ENCODE assay signal across 17 cellular contexts in the genomic region with DNA sequence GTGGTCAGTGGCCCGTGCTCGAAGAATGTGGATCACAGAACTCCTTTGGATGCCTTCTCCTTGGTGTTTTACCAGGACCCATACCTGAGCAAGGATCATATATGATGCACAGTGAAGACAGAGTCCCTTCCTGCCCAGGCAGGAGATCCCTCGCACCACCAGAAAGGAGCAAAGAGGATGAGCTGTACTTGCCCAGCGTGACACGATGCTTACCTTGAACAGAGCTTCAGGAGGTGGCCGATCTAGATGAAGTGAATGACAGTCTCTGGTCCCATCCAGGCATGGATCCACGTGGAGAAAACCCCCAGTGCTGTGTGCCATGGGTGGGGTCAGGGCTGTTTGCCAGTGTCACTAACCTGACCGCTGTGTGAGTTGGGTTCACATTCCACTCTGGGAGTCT.
DNase-seq lines count a peak whose midpoint lies in the region; ATAC-seq, FAIRE-seq and TF ChIP-seq lines count a peak whose summit lies in the region.
"Had no signal": no experiment of that assay in that cellular context is flagged by ENCODE, and none has a peak within 500 bp of the region (broad histone marks: within the 10 kb centered on the region; RNA-seq: fewer than 3 reads in every experiment).

No MANE protein-coding gene starts in this region.

- no peak overlapping the region for H3K4ac ChIP-seq in neuronal stem cell (ENCODE audit: low read length)

- TF ChIP-seq POLR2A in body of pancreas (IDR thresholded peaks at IDR 0.05) (no peak), GM12891 (IDR thresholded peaks at IDR 0.05; ENCODE audit: low read depth, low read length) (no peak)

- H3K4me2 ChIP-seq in neuronal stem cell (ENCODE audit: insufficient read depth, low read length, poor library complexity, severe bottlenecking) = no peak overlapping the region
- H3K4me2 ChIP-seq: BLaER1, GM23338 had no signal

- no peak overlapping the region for H2AK5ac ChIP-seq in neuronal stem cell (ENCODE audit: low read depth, low read length)

- H2BK12ac ChIP-seq in neuronal stem cell (ENCODE audit: low read length) = no peak overlapping the region

- H3K18ac ChIP-seq in neuronal stem cell (ENCODE audit: low read length) = peak overlapping the region; percentile 21

- no peak overlapping the region for H3K27ac ChIP-seq in body of pancreas
- H3K27ac ChIP-seq in neuronal stem cell (replicated peaks; ENCODE audit: low read length) = no peak overlapping the region
- H3K27ac ChIP-seq: BLaER1, C4-2B had no signal

- no peak overlapping the region for H2BK120ac ChIP-seq in neuronal stem cell (ENCODE audit: low read depth, low read length)

- no peak overlapping the region for H2BK5ac ChIP-seq in neuronal stem cell (ENCODE audit: low read length)

- H4K91ac ChIP-seq in neuronal stem cell (ENCODE audit: low read depth, low read length, poor library complexity) = no peak overlapping the region

- no peak overlapping the region for H3K23ac ChIP-seq in neuronal stem cell (ENCODE audit: low read depth, low read length, poor library complexity)

- no peak overlapping the region for H3K9ac ChIP-seq in neuronal stem cell (ENCODE audit: low read depth, low read length, poor library complexity)
- H3K9ac ChIP-seq: BLaER1 had no signal

- no peak overlapping the region for H2AFZ ChIP-seq in neuronal stem cell (ENCODE audit: low read length)
- H2AFZ ChIP-seq: GM23338 had no signal

- no peak overlapping the region for H3K14ac ChIP-seq in neuronal stem cell (ENCODE audit: low read length)

- no peak overlapping the region for H2BK15ac ChIP-seq in neuronal stem cell (ENCODE audit: low read length)

- H3K36me3 ChIP-seq in body of pancreas (replicated peaks in 1 of 2; ENCODE audit: insufficient read depth in 1 of 2, low read depth in 2 of 2) (no peaks in the 10 kb centered on the region), neuronal stem cell (replicated peaks in 1 of 2; ENCODE audit: control insufficient read depth in 2 of 2, insufficient read depth in 2 of 2, low read length in 2 of 2) (no peaks in the 10 kb centered on the region)
- H3K36me3 ChIP-seq: BLaER1 had no signal

- WGBS in body of pancreas, 2 donors = 70 to 78% methylated on average over 5 to 8 of the region's 8 CpGs
- no CpG with 5 or more reads among the region's 8 CpGs for WGBS in neuronal stem cell (ENCODE audit: extremely low coverage in 2 of 2, insufficient read length in 2 of 2, insufficient replicate concordance in 1 of 2), 2 donors

- no peak for DNase-seq in body of pancreas
- peak; percentile 27 for DNase-seq in kidney tubule cell (ENCODE audit: low spot score)
- DNase-seq in neuronal stem cell (ENCODE audit: low spot score) = no peak
- no peak for DNase-seq in NCI-H1694 (lab: John Stamatoyannopoulos, UW)
- DNase-seq in GM12891 (ENCODE audit: insufficient read length, low spot score) = no peak
- no peak for DNase-seq in hippocampal formation (lab: John Stamatoyannopoulos, UW)
- DNase-seq: CD4-positive, CD25-positive, alpha-beta regulatory T cell; CD8-positive, alpha-beta T cell; DMS153; DND-41; H9 had no signal

- FAIRE-seq in GM12891 (lab: Jason Lieb, UNC) = no peak
- FAIRE-seq: G401.6 had no signal

- H3K4me1 ChIP-seq in body of pancreas = peaks cover 4% of the 10 kb centered on the region
- H3K4me1 ChIP-seq in neuronal stem cell (ENCODE audit: control insufficient read depth in 2 of 2, insufficient read depth in 1 of 2, low read depth in 1 of 2, low read length in 2 of 2) = no peaks in the 10 kb centered on the region
- H3K4me1 ChIP-seq: BLaER1, Caco-2 had no signal

- H4K8ac ChIP-seq in neuronal stem cell (ENCODE audit: low read depth, low read length) = no peak overlapping the region

- no peak for TF ChIP-seq CTCF in body of pancreas (IDR thresholded peaks at IDR 0.05)

- peak; percentile 40 for ATAC-seq in body of pancreas
- ATAC-seq: CD8-positive, alpha-beta T cell; GM23338; HCT116 had no signal

- H3K4me3 ChIP-seq in body of pancreas (no peak overlapping the region), neuronal stem cell (ENCODE audit: low read length in 2 of 2) (no peak overlapping the region)
- H3K4me3 ChIP-seq: BLaER1, GM23338 had no signal

- H3K9me3 ChIP-seq in body of pancreas (no peaks in the 10 kb centered on the region), neuronal stem cell (replicated peaks in 1 of 2; ENCODE audit: control insufficient read depth in 2 of 2, insufficient read depth in 1 of 2, low read depth in 1 of 2, low read length in 2 of 2) (no peaks in the 10 kb centered on the region)
- H3K9me3 ChIP-seq: BLaER1, Caco-2 had no signal

- H3K27me3 ChIP-seq in body of pancreas (no peaks in the 10 kb centered on the region), neuronal stem cell (ENCODE audit: control insufficient read depth in 3 of 3, insufficient read depth in 3 of 3, low read depth in 1 of 3, low read length in 3 of 3) (no peaks in the 10 kb centered on the region)
- H3K27me3 ChIP-seq: BLaER1 had no signal

- intact Hi-C loops in body of pancreas (cut with DNase I) = no loop called here

- no peaks in the 10 kb centered on the region for H3K79me1 ChIP-seq in neuronal stem cell (ENCODE audit: low read depth, low read length)

TF ChIP-seq in GM12891, 5 proteins besides CTCF, POLR2A, EP300 and RAD21:
- TF ChIP-seq PAX5 (IDR thresholded peaks at IDR 0.05; ENCODE audit: insufficient read depth, low read length, severe bottlenecking) (no peak), SPI1 (IDR thresholded peaks at IDR 0.05; ENCODE audit: low read depth, low read length) (no peak), POU2F2 (IDR thresholded peaks at IDR 0.05; ENCODE audit: low read depth, low read length) (no peak)
